ENCODE assay signal across 12 cellular contexts in genomic region chr7:73742338-73742752, GRCh38. TPM values are rescaled to one million over a fixed set of nuclear protein-coding genes. Genes with fewer than 3 reads are reported as not detected.
DNase-seq lines count a peak whose midpoint lies in the region; ATAC-seq and TF ChIP-seq lines count a peak whose summit lies in the region.
"Had no signal": no experiment of that assay in that cellular context is flagged by ENCODE, and none has a peak within 500 bp of the region (broad histone marks: within the 10 kb centered on the region; RNA-seq: fewer than 3 reads in every experiment).

No MANE protein-coding gene starts in this region.

- H3K36me3 ChIP-seq in ES-I3 (ENCODE audit: insufficient read depth, low read length) (no peaks in the 10 kb centered on the region), neural progenitor cell (no peaks in the 10 kb centered on the region)

- H3K9ac ChIP-seq in ES-I3 (ENCODE audit: low read depth, low read length) (peak overlapping the region; percentile 50), neural progenitor cell (no peak overlapping the region)

- H2AFZ ChIP-seq in neural progenitor cell (replicated peaks) = no peak overlapping the region

- H3K36me3 Mint-ChIP-seq in neural progenitor cell = no peaks in the 10 kb centered on the region

- H3K9me3 ChIP-seq in ES-I3 (ENCODE audit: control insufficient read depth, insufficient read depth, low read length) = no peaks in the 10 kb centered on the region
- H3K9me3 ChIP-seq in neural progenitor cell (ENCODE audit: low read depth) = no peaks in the 10 kb centered on the region

- in situ Hi-C loops in ACHN (cut with HindIII; ENCODE audit: low pct_ligation_motif_present, low pct_unique_long_range_greater_than_20kb, low sequenced_read_pairs) = no loop called here

- ATAC-seq in HG03045 (IDR thresholded peaks at IDR 0.05; ENCODE audit: unreplicated experiment) = no peak

- peaks cover 24% of the 10 kb centered on the region for H3K27me3 Mint-ChIP-seq in neural progenitor cell (ENCODE audit: insufficient read depth, low read depth)

- no peaks in the 10 kb centered on the region for H3K27me3 ChIP-seq in neural progenitor cell

- peaks cover 43% of the 10 kb centered on the region for H3K4me1 Mint-ChIP-seq in neural progenitor cell

- peaks cover 5% of the 10 kb centered on the region for H3K79me2 ChIP-seq in neural progenitor cell (ENCODE audit: low read depth)

- no peak for TF ChIP-seq CTCF in epithelial cell of proximal tubule (conservative IDR thresholded peaks at IDR 0.05; ENCODE audit: low read depth, low read length)
- TF ChIP-seq CTCF in neural progenitor cell (IDR thresholded peaks at IDR 0.05) = no peak

- DNase-seq in NCI-H2196 treated with DMSO at 0.1 percent for 48 hours (lab: John Stamatoyannopoulos, UW; ENCODE audit: unreplicated experiment) = peak; percentile 50
- DNase-seq in epithelial cell of proximal tubule (ENCODE audit: low read depth) = no peak
- DNase-seq in neural progenitor cell (ENCODE audit: low spot score) = peak; percentile 38
- no peak for DNase-seq in NCI-H226
- no peak for DNase-seq in NCI-H446 (lab: John Stamatoyannopoulos, UW)
- no peak for DNase-seq in ACHN
- DNase-seq: activated CD8-positive, alpha-beta memory T cell treated with anti-CD3 and anti-CD28 coated beads, Interleukin-2, amount 50 U/mL, for 48 hours; GOT3 had no signal

- H3K4me2 ChIP-seq in neural progenitor cell = peak overlapping the region; percentile 76

- H3K4me1 ChIP-seq in ES-I3 (ENCODE audit: insufficient read depth, low read length) (peaks cover 24% of the 10 kb centered on the region), neural progenitor cell (peaks cover 36% of the 10 kb centered on the region)

- no peaks in the 10 kb centered on the region for H3K9me3 Mint-ChIP-seq in neural progenitor cell
- H3K9me3 Mint-ChIP-seq: T-helper 2 cell treated with Interferon-gamma antibody and Interleukin-4, amounts not matched to agents 5 μg/mL and 100 μg/mL, for 36 hours had no signal

- H4K20me1 ChIP-seq in neural progenitor cell (ENCODE audit: low read depth) = peaks cover 6% of the 10 kb centered on the region

- H3K4me3 Mint-ChIP-seq in neural progenitor cell = peak overlapping the region; percentile 71
- H3K4me3 Mint-ChIP-seq: T-helper 2 cell treated with Interferon-gamma antibody and Interleukin-4, amounts not matched to agents 5 μg/mL and 100 μg/mL, for 36 hours had no signal

- peak overlapping the region; percentile 69 for H3K27ac ChIP-seq in neural progenitor cell

- peak overlapping the region; percentile 25 for H3K4me3 ChIP-seq in epithelial cell of proximal tubule (ENCODE audit: low read depth, low read length)
- peak overlapping the region; percentile 31 for H3K4me3 ChIP-seq in neural progenitor cell

- peaks cover 54% of the 10 kb centered on the region for H3F3A ChIP-seq in neural progenitor cell (ENCODE audit: low read depth)

- peak overlapping the region; percentile 97 for H3K27ac Mint-ChIP-seq in neural progenitor cell
- H3K27ac Mint-ChIP-seq: T-helper 2 cell treated with Interferon-gamma antibody and Interleukin-4, amounts not matched to agents 5 μg/mL and 100 μg/mL, for 36 hours had no signal

RNA-seq across cellular contexts. Expression of gene ABHD11, which starts 3.7 kb away (rescaled TPM):
- total RNA-seq in epithelial cell of proximal tubule (52.1 and 53.6 TPM in 2 replicates), neural progenitor cell (ENCODE audit: low replicate concordance) (9.3 and 15.1 TPM in 2 replicates)

RNA-seq across cellular contexts. Expression of gene STX1A, which starts 22.9 kb away (rescaled TPM):
- 18.0 and 22.4 TPM in 2 replicates for total RNA-seq in epithelial cell of proximal tubule
- 21.9 and 29.0 TPM in 2 replicates for total RNA-seq in neural progenitor cell (ENCODE audit: low replicate concordance)

RNA-seq across cellular contexts. Expression of gene CLDN3, which starts 27.7 kb away (rescaled TPM):
- total RNA-seq in epithelial cell of proximal tubule = 29.7 and 85.9 TPM in 2 replicates
- total RNA-seq in neural progenitor cell (ENCODE audit: low replicate concordance) = 1.6 and 14.2 TPM in 2 replicates
- total RNA-seq: fibroblast of villous mesenchyme had no signal

RNA-seq across cellular contexts. Expression of gene BUD23, which starts 58.9 kb away (rescaled TPM):
- 65.2 and 87.1 TPM in 2 replicates for total RNA-seq in epithelial cell of proximal tubule
- total RNA-seq in neural progenitor cell (ENCODE audit: low replicate concordance) = 22.8 and 41.6 TPM in 2 replicates

RNA-seq across cellular contexts. Expression of gene DNAJC30, which starts 59.1 kb away (rescaled TPM):
- total RNA-seq in epithelial cell of proximal tubule (2.7 and 6.1 TPM in 2 replicates), neural progenitor cell (ENCODE audit: low replicate concordance) (0.94 and 2.6 TPM in 2 replicates)

Comparison
In these comparisons a context has a peak if more than half of its experiments do, and no peak if none do; other contexts are left out.
1. DNase-seq: peak in NCI-H2196 treated with DMSO at 0.1 percent for 48 hours (single experiment) and neural progenitor cell (single experiment); none in epithelial cell of proximal tubule (single experiment), NCI-H226 (single experiment), NCI-H446 (0 of 2) and ACHN (single experiment).